Comparison of ENCODE assay signal across 1 cellular context in genomic region chr15:44728576-44729393, GRCh38.
TF ChIP-seq lines count a peak whose summit lies in the region.

No MANE protein-coding gene starts in this region.

TF ChIP-seq in HepG2, 621 proteins besides CTCF, POLR2A, EP300 and RAD21 (continued from another document and continues in another):
- no peak for TF ChIP-seq IRF9 (CRISPR knock-in tag; IDR thresholded peaks at IDR 0.05; ENCODE audit: borderline replicate concordance)
- TF ChIP-seq MAFK (conservative IDR thresholded peaks at IDR 0.05 in 1 of 2, IDR thresholded peaks at IDR 0.05 in 1 of 2; ENCODE audit: low read length in 2 of 2) = peak; percentile 54 to 72
- TF ChIP-seq CBX2 (IDR thresholded peaks at IDR 0.05; ENCODE audit: low read depth, low read length) = no peak; the same call in 1 of the 2 replicates
- no peak for TF ChIP-seq CBX2 (CRISPR knock-in tag; IDR thresholded peaks at IDR 0.05; ENCODE audit: low read depth)
- TF ChIP-seq ZNF235 (CRISPR knock-in tag; IDR thresholded peaks at IDR 0.05; ENCODE audit: borderline replicate concordance) = no peak
- TF ChIP-seq SNAPC4 (CRISPR knock-in tag; IDR thresholded peaks at IDR 0.05) = no peak; the same call in none of the 2 replicates
- TF ChIP-seq ZFP41 (CRISPR knock-in tag; IDR thresholded peaks at IDR 0.05; ENCODE audit: borderline replicate concordance) = no peak
- TF ChIP-seq MLLT10 (CRISPR knock-in tag; IDR thresholded peaks at IDR 0.05) = no peak
- peak; percentile 34; the same call in 1 of the 2 replicates for TF ChIP-seq PAXIP1 (CRISPR knock-in tag; conservative IDR thresholded peaks at IDR 0.05)
- TF ChIP-seq SP1 (IDR thresholded peaks at IDR 0.05) = no peak
- TF ChIP-seq SP1 (CRISPR knock-in tag; IDR thresholded peaks at IDR 0.05) = no peak
- TF ChIP-seq FOXA1 (IDR thresholded peaks at IDR 0.05) = no peak
- 0 out of 2 replicates have a peak, but pooled peaks have one; percentile 3 for TF ChIP-seq FOXA1 (CRISPR knock-in tag; IDR thresholded peaks at IDR 0.05)
- TF ChIP-seq RAD51 (IDR thresholded peaks at IDR 0.05; ENCODE audit: borderline replicate concordance) = no peak
- TF ChIP-seq TFDP1 (CRISPR knock-in tag; IDR thresholded peaks at IDR 0.05; ENCODE audit: borderline replicate concordance) = no peak
- no peak for TF ChIP-seq GTF2F1 (IDR thresholded peaks at IDR 0.05; ENCODE audit: low read length)
- TF ChIP-seq ATRX (CRISPR knock-in tag; IDR thresholded peaks at IDR 0.05; ENCODE audit: borderline replicate concordance) = no peak
- TF ChIP-seq PREB (CRISPR knock-in tag; IDR thresholded peaks at IDR 0.05) = no peak
- TF ChIP-seq BCL3 (CRISPR knock-in tag; IDR thresholded peaks at IDR 0.05) = no peak
- peak; percentile 22 to 76; a peak in 2 of 4 replicates for TF ChIP-seq NR2F1 (CRISPR knock-in tag; IDR thresholded peaks at IDR 0.05)
- no peak for TF ChIP-seq ONECUT2 (CRISPR knock-in tag; IDR thresholded peaks at IDR 0.05)
- TF ChIP-seq ZNF597 (CRISPR knock-in tag; IDR thresholded peaks at IDR 0.05) = no peak
- no peak for TF ChIP-seq GPN1 (CRISPR knock-in tag; IDR thresholded peaks at IDR 0.05; ENCODE audit: borderline replicate concordance)
- TF ChIP-seq CEBPG (CRISPR knock-in tag; IDR thresholded peaks at IDR 0.05) = no peak
- no peak for TF ChIP-seq NCOA1 (CRISPR knock-in tag; IDR thresholded peaks at IDR 0.05)
- peak; percentile 14; the same call in 1 of the 2 replicates for TF ChIP-seq ZNF788 (CRISPR knock-in tag; IDR thresholded peaks at IDR 0.05; ENCODE audit: borderline replicate concordance)
- peak; percentile 76; the same call in 1 of the 2 replicates for TF ChIP-seq ZSCAN5A (CRISPR knock-in tag; IDR thresholded peaks at IDR 0.05; ENCODE audit: borderline replicate concordance)
- no peak for TF ChIP-seq ZBTB7A (CRISPR knock-in tag; IDR thresholded peaks at IDR 0.05)
- 0 out of 2 replicates have a peak, but pooled peaks have one; percentile 15 for TF ChIP-seq ZC3H13 (CRISPR knock-in tag; IDR thresholded peaks at IDR 0.05)
- no peak for TF ChIP-seq U2AF2 (IDR thresholded peaks at IDR 0.05; ENCODE audit: low read depth, low read length)
- TF ChIP-seq HOXA7 (CRISPR knock-in tag; IDR thresholded peaks at IDR 0.05) = no peak
- TF ChIP-seq ZNF24 (IDR thresholded peaks at IDR 0.05) = no peak
- peak; percentile 22; the same call in 1 of the 2 replicates for TF ChIP-seq ZBED4 (CRISPR knock-in tag; IDR thresholded peaks at IDR 0.05; ENCODE audit: borderline replicate concordance)
- TF ChIP-seq POLR2G (IDR thresholded peaks at IDR 0.05; ENCODE audit: low read depth, low read length) = peak; percentile 78
- no peak for TF ChIP-seq MBD4 (IDR thresholded peaks at IDR 0.05; ENCODE audit: borderline replicate concordance, low read length)
- peak; percentile 67 for TF ChIP-seq HNRNPLL (IDR thresholded peaks at IDR 0.05; ENCODE audit: low read depth, low read length, poor library complexity, severe bottlenecking)
- TF ChIP-seq ZMYM2 (CRISPR knock-in tag; IDR thresholded peaks at IDR 0.05) = no peak
- peak; percentile 51; the same call in 1 of the 2 replicates for TF ChIP-seq KDM5B (CRISPR knock-in tag; IDR thresholded peaks at IDR 0.05; ENCODE audit: borderline replicate concordance)
